Comparison of ENCODE assay signal across 9 cellular contexts in the genomic region with DNA sequence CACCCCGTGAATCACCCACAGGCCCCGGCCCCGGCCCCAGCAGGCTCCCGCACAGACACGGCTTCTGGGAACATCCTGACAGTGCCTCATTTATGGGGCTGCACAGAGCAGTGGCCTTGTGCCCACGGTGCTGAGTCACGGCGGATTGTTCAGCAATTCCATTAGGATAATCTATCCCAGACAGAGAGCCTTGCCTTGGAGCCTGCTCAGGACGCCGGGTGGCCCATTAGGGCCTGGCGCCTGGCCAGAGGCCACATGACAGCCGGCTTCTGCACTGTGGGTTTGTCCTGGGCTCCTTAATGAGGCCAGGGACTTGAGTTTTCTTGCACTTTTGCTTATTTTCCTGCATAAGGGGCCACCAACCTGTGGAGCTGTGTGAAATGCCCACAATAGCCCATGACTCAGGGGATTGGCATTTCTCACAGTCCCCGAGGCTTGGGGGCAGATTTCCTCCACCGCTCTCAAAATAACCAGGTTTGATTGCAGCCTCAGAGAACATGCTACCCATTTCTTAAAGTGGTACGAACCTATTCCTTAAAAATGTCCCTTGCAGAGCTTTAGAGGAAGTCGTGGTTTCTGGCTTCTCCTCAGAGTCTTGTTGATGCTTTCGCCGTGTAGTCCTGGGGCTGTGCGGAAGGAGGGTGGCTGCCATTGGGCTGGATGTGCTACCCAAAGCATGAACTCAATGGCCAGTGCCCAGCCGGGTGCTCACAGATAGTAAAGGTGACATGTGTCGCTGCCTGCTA. TPM values are rescaled to one million over a fixed set of nuclear protein-coding genes. Genes with fewer than 3 reads are reported as not detected.
DNase-seq lines count a peak whose midpoint lies in the region; ATAC-seq and TF ChIP-seq lines count a peak whose summit lies in the region.
"Had no signal": no experiment of that assay in that cellular context is flagged by ENCODE, and none has a peak within 500 bp of the region (broad histone marks: within the 10 kb centered on the region; RNA-seq: fewer than 3 reads in every experiment).

No MANE protein-coding gene starts in this region.

- H3K27ac Mint-ChIP-seq in naive thymus-derived CD4-positive, alpha-beta T cell, result no peak overlapping the region
- no peak overlapping the region for H3K27ac Mint-ChIP-seq in activated CD8-positive, alpha-beta T cell treated with anti-CD3 and anti-CD28 coated beads for 36 hours
- no peak overlapping the region for H3K27ac Mint-ChIP-seq in activated CD4-positive, alpha-beta memory T cell treated with anti-CD3 and anti-CD28 coated beads for 36 hours

- intact Hi-C loops in naive thymus-derived CD4-positive, alpha-beta T cell (cut with micrococcal nuclease), result no loop called here
- intact Hi-C loops in activated CD8-positive, alpha-beta T cell treated with anti-CD3 and anti-CD28 coated beads for 36 hours (cut with micrococcal nuclease), result no loop called here
- intact Hi-C loops in activated CD4-positive, alpha-beta memory T cell treated with anti-CD3 and anti-CD28 coated beads for 36 hours (cut with micrococcal nuclease), result no loop called here

- H3K36me3 Mint-ChIP-seq in naive thymus-derived CD4-positive, alpha-beta T cell, result no peaks in the 10 kb centered on the region
- no peaks in the 10 kb centered on the region for H3K36me3 Mint-ChIP-seq in activated CD8-positive, alpha-beta T cell treated with anti-CD3 and anti-CD28 coated beads for 36 hours (ENCODE audit: low read depth)
- H3K36me3 Mint-ChIP-seq in activated CD4-positive, alpha-beta memory T cell treated with anti-CD3 and anti-CD28 coated beads for 36 hours, result no peaks in the 10 kb centered on the region
- H3K36me3 Mint-ChIP-seq: naive B cell had no signal

- peaks cover 0 to 16% (median 0%) of the 10 kb centered on the region in 5 donors for H3K27me3 Mint-ChIP-seq in naive thymus-derived CD4-positive, alpha-beta T cell
- H3K27me3 Mint-ChIP-seq in activated CD8-positive, alpha-beta T cell treated with anti-CD3 and anti-CD28 coated beads for 36 hours, result no peaks in the 10 kb centered on the region
- peaks cover 1% of the 10 kb centered on the region for H3K27me3 Mint-ChIP-seq in activated CD4-positive, alpha-beta memory T cell treated with anti-CD3 and anti-CD28 coated beads for 36 hours

- peaks cover 0 to 2% (median 0%) of the 10 kb centered on the region in 7 donors for H3K4me1 Mint-ChIP-seq in naive thymus-derived CD4-positive, alpha-beta T cell
- no peaks in the 10 kb centered on the region for H3K4me1 Mint-ChIP-seq in activated CD8-positive, alpha-beta T cell treated with anti-CD3 and anti-CD28 coated beads for 36 hours (ENCODE audit: low read depth)
- H3K4me1 Mint-ChIP-seq in activated CD4-positive, alpha-beta memory T cell treated with anti-CD3 and anti-CD28 coated beads for 36 hours (ENCODE audit: low read depth), result no peaks in the 10 kb centered on the region
- H3K4me1 Mint-ChIP-seq: naive B cell had no signal

- peak overlapping the region; percentile 41 for H3K9ac ChIP-seq in fibroblast of lung (ENCODE audit: insufficient read depth, low read length)

- H3K4me3 ChIP-seq in fibroblast of lung (replicated peaks in 1 of 4; ENCODE audit: control extremely low read depth in 1 of 4, insufficient read depth in 1 of 4, low read depth in 3 of 4, low read length in 4 of 4), result peak overlapping the region in 3 of 4 experiments; percentile 5 to 32 (median 24)
- H3K4me3 ChIP-seq in naive thymus-derived CD4-positive, alpha-beta T cell (ENCODE audit: low read length), result no peak overlapping the region

- H3K79me2 ChIP-seq in fibroblast of lung (ENCODE audit: control insufficient read depth, insufficient read depth, low read length), result no peaks in the 10 kb centered on the region

- H4K20me1 ChIP-seq in fibroblast of lung (ENCODE audit: control insufficient read depth, extremely low read depth, insufficient read depth, low read length), result no peaks in the 10 kb centered on the region

- POLR2A ChIA-PET in naive thymus-derived CD4-positive, alpha-beta T cell (lab: Charles Lee), result no interaction called here
- POLR2A ChIA-PET in activated CD8-positive, alpha-beta T cell treated with anti-CD3 and anti-CD28 coated beads for 36 hours (lab: Charles Lee), result interaction anchor here (1.0 kb wide), 1 partner anchor 23 kb away, joined by 3 read pairs; no protein-coding TSS in a partner anchor
- POLR2A ChIA-PET in activated CD4-positive, alpha-beta memory T cell treated with anti-CD3 and anti-CD28 coated beads for 36 hours (lab: Charles Lee), result no interaction called here

- ATAC-seq in SK-N-SH treated with all-trans-retinoic acid at 6 μM for 48 hours, result peak; percentile 95
- ATAC-seq in naive thymus-derived CD4-positive, alpha-beta T cell, result peak; percentile 50
- no peak for ATAC-seq in activated CD8-positive, alpha-beta T cell treated with anti-CD3 and anti-CD28 coated beads for 36 hours
- no peak for ATAC-seq in HG03280 (IDR thresholded peaks at IDR 0.05; ENCODE audit: unreplicated experiment)

- H3K4me2 ChIP-seq in fibroblast of lung (ENCODE audit: extremely low read depth, insufficient read depth, low read length), result peak overlapping the region; percentile 81

- H2AFZ ChIP-seq in fibroblast of lung (ENCODE audit: low read length), result peak overlapping the region; percentile 40

- no peak for TF ChIP-seq CTCF in fibroblast of lung (conservative IDR thresholded peaks at IDR 0.05 in 1 of 2, IDR thresholded peaks at IDR 0.05 in 1 of 2; ENCODE audit: low read depth in 1 of 2, low read length in 2 of 2)
- no peak for TF ChIP-seq CTCF in activated CD8-positive, alpha-beta T cell treated with anti-CD3 and anti-CD28 coated beads for 36 hours (IDR thresholded peaks at IDR 0.05)

- no peaks in the 10 kb centered on the region for H3K9me3 ChIP-seq in fibroblast of lung (ENCODE audit: control insufficient read depth, insufficient read depth, low read depth, low read length)
- H3K9me3 ChIP-seq in naive thymus-derived CD4-positive, alpha-beta T cell (ENCODE audit: control insufficient read depth in 2 of 3, low read length in 3 of 3), result no peaks in the 10 kb centered on the region

- H3K4me1 ChIP-seq in fibroblast of lung (ENCODE audit: control insufficient read depth, extremely low read depth, insufficient read depth, low read length), result peaks cover 18% of the 10 kb centered on the region
- no peaks in the 10 kb centered on the region for H3K4me1 ChIP-seq in naive thymus-derived CD4-positive, alpha-beta T cell (ENCODE audit: control insufficient read depth in 2 of 2, insufficient read depth in 2 of 2, low read length in 2 of 2)

- DNase-seq in Ammon's horn (ENCODE audit: low spot score) (peak; percentile 90), HuH-7 (ENCODE audit: low spot score) (peak; percentile 71), fibroblast of lung (ENCODE audit: low read depth in 2 of 2) (peak; percentile 95 to 96)
- no peak for DNase-seq in naive thymus-derived CD4-positive, alpha-beta T cell
- DNase-seq in activated CD8-positive, alpha-beta T cell treated with anti-CD3 and anti-CD28 coated beads for 36 hours, result no peak
- no peak for DNase-seq in activated CD4-positive, alpha-beta memory T cell treated with anti-CD3 and anti-CD28 coated beads for 36 hours
- DNase-seq: naive B cell had no signal

- H3K27ac ChIP-seq in fibroblast of lung (ENCODE audit: insufficient read depth, low read length), result peak overlapping the region; percentile 87
- H3K27ac ChIP-seq in naive thymus-derived CD4-positive, alpha-beta T cell (ENCODE audit: low read depth, low read length), result no peak overlapping the region

- CTCF ChIA-PET in naive thymus-derived CD4-positive, alpha-beta T cell (lab: Charles Lee), result no interaction called here
- CTCF ChIA-PET in activated CD8-positive, alpha-beta T cell treated with anti-CD3 and anti-CD28 coated beads for 36 hours (lab: Charles Lee), result no interaction called here
- CTCF ChIA-PET in activated CD4-positive, alpha-beta memory T cell treated with anti-CD3 and anti-CD28 coated beads for 36 hours (lab: Charles Lee), result no interaction called here

- no peaks in the 10 kb centered on the region for H3K36me3 ChIP-seq in fibroblast of lung (ENCODE audit: control insufficient read depth, insufficient read depth, low read length)
- no peaks in the 10 kb centered on the region for H3K36me3 ChIP-seq in naive thymus-derived CD4-positive, alpha-beta T cell (ENCODE audit: control insufficient read depth in 2 of 3, insufficient read depth in 3 of 3, low read length in 3 of 3)

- H3K27me3 ChIP-seq in fibroblast of lung (ENCODE audit: control insufficient read depth, insufficient read depth, low read length), result no peaks in the 10 kb centered on the region
- no peaks in the 10 kb centered on the region for H3K27me3 ChIP-seq in naive thymus-derived CD4-positive, alpha-beta T cell (ENCODE audit: control insufficient read depth in 2 of 2, insufficient read depth in 2 of 2, low read length in 2 of 2)

- H3K9me3 Mint-ChIP-seq in naive thymus-derived CD4-positive, alpha-beta T cell, result no peaks in the 10 kb centered on the region
- H3K9me3 Mint-ChIP-seq in activated CD8-positive, alpha-beta T cell treated with anti-CD3 and anti-CD28 coated beads for 36 hours, result no peaks in the 10 kb centered on the region
- H3K9me3 Mint-ChIP-seq in activated CD4-positive, alpha-beta memory T cell treated with anti-CD3 and anti-CD28 coated beads for 36 hours, result no peaks in the 10 kb centered on the region
- H3K9me3 Mint-ChIP-seq: naive B cell had no signal

- H3K4me3 Mint-ChIP-seq in naive thymus-derived CD4-positive, alpha-beta T cell, result no peak overlapping the region
- no peak overlapping the region for H3K4me3 Mint-ChIP-seq in activated CD8-positive, alpha-beta T cell treated with anti-CD3 and anti-CD28 coated beads for 36 hours
- H3K4me3 Mint-ChIP-seq in activated CD4-positive, alpha-beta memory T cell treated with anti-CD3 and anti-CD28 coated beads for 36 hours, result no peak overlapping the region

TF ChIP-seq in SK-N-SH treated with all-trans-retinoic acid at 6 μM for 48 hours, 23 proteins besides CTCF, POLR2A, EP300 and RAD21 (continues in another document):
- no peak for TF ChIP-seq OSR1 (CRISPR knock-in tag; IDR thresholded peaks at IDR 0.05)
- peak; percentile 96; the same call in 1 of the 2 replicates for TF ChIP-seq BACH2 (CRISPR knock-in tag; IDR thresholded peaks at IDR 0.05; ENCODE audit: borderline replicate concordance)
- no peak for TF ChIP-seq ARNTL (CRISPR knock-in tag; IDR thresholded peaks at IDR 0.05; ENCODE audit: borderline replicate concordance, low read depth)
- no peak for TF ChIP-seq ESRRG (CRISPR knock-in tag; IDR thresholded peaks at IDR 0.05)

RNA-seq across cellular contexts. Expression of a gene that starts 19.0 kb away (rescaled TPM):
- 4.4 and 8.6 TPM in 2 replicates for total RNA-seq in fibroblast of lung
- 1.8 and 4.3 TPM in 2 replicates for polyA plus RNA-seq in fibroblast of lung
- polyA plus RNA-seq in fibroblast of lung (2012), result 3.9 and 8.0 TPM in 2 replicates
- polyA minus RNA-seq in fibroblast of lung (ENCODE audit: low replicate concordance), result 4.8 and 8.4 TPM in 2 replicates
- 1 to 10 TPM in 4 of 5 experiments, under 1 TPM in 1; 0.53 to 6.0 (median 2.2) TPM for total RNA-seq in naive thymus-derived CD4-positive, alpha-beta T cell
- polyA plus RNA-seq in naive thymus-derived CD4-positive, alpha-beta T cell, result under 1 TPM; 0.17 to 0.21 TPM
- under 1 TPM; 0.63 to 0.69 TPM for total RNA-seq in activated CD8-positive, alpha-beta T cell treated with anti-CD3 and anti-CD28 coated beads for 36 hours
- total RNA-seq in activated CD4-positive, alpha-beta memory T cell treated with anti-CD3 and anti-CD28 coated beads for 36 hours, result 1 to 10 TPM; 2.6 to 2.7 TPM

Comparison
In these comparisons a context has a peak if more than half of its experiments do, and no peak if none do; other contexts are left out.
1. DNase-seq: peak in Ammon's horn (single experiment), HuH-7 (single experiment) and fibroblast of lung (2 of 2); none in naive thymus-derived CD4-positive, alpha-beta T cell (0 of 9), activated CD8-positive, alpha-beta T cell treated with anti-CD3 and anti-CD28 coated beads for 36 hours (single experiment) and activated CD4-positive, alpha-beta memory T cell treated with anti-CD3 and anti-CD28 coated beads for 36 hours (single experiment).
2. ATAC-seq: peak in SK-N-SH treated with all-trans-retinoic acid at 6 μM for 48 hours (single experiment) and naive thymus-derived CD4-positive, alpha-beta T cell (single experiment); none in activated CD8-positive, alpha-beta T cell treated with anti-CD3 and anti-CD28 coated beads for 36 hours (single experiment) and HG03280 (single experiment).